ENCODE assay signal across 1 cellular context in the genomic region with DNA sequence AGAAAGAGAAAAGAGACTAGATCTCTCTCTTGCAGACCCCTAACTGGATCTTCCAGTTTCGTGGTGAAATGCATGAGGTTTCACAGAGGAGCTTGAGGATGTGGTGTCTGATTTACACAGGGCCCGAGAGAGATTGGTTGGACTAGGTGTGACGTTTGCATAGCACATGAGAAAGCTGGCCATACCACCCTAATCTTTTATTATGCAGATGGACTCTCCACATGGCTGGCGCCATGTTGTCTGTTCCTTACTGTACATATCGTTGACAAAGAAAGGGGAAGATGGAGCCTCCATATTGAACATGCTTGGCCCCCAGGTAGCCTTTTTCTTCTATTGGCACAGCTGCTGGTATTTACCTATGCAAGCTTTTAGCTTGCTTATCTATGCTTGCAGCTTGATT.
TF ChIP-seq lines count a peak whose summit lies in the region.

No MANE protein-coding gene starts in this region.

TF ChIP-seq in GM23338, 12 proteins besides CTCF, POLR2A, EP300 and RAD21 (continued from another document):
- TF ChIP-seq ZNF462 (CRISPR knock-in tag; IDR thresholded peaks at IDR 0.05) = no peak
- no peak for TF ChIP-seq ZNF331 (CRISPR knock-in tag; IDR thresholded peaks at IDR 0.05; ENCODE audit: low read depth)
- no peak for TF ChIP-seq EZH2phosphoT487 (IDR thresholded peaks at IDR 0.05; ENCODE audit: unreplicated experiment)
- TF ChIP-seq NANOG (IDR thresholded peaks at IDR 0.05; ENCODE audit: borderline replicate concordance) = no peak
